Comparison of ENCODE assay signal across 9 cellular contexts in the genomic region with DNA sequence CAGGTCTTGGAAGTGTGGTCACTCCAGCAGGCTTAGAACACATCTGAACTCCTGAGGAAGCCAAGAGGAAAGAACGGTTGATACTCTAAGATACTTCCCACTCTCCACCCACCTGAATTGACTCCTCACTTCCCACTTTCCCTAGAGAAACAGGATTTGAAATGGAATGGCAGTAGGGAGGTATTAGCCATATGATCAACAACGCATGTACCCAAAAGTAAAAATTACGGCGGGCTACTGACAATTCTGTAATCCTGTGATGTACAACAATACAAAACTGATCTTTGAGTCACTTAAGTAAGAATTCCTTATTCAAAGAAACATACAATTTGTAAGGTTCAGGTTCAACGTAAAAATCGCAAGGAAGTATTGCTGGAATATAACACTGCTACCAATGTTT. TPM values are rescaled to one million over a fixed set of nuclear protein-coding genes. Genes with fewer than 3 reads are reported as not detected.
DNase-seq lines count a peak whose midpoint lies in the region; ATAC-seq, FAIRE-seq and TF ChIP-seq lines count a peak whose summit lies in the region.
"Had no signal": no experiment of that assay in that cellular context is flagged by ENCODE, and none has a peak within 500 bp of the region (broad histone marks: within the 10 kb centered on the region; RNA-seq: fewer than 3 reads in every experiment).

No MANE protein-coding gene starts in this region.

- SMC1A ChIA-PET in GM12878 (lab: Charles Lee; ENCODE audit: uncharacterized antibody, unreplicated experiment), result interaction anchor here (0.6 to 3.4 kb wide), 13 partner anchors 22 to 680 kb away, joined by 3 to 15 read pairs (median 4); no protein-coding TSS in a partner anchor

- FAIRE-seq in GM12878 (lab: Jason Lieb, UNC), result no peak

- H3K9me2 ChIP-seq in GM23248 (ENCODE audit: insufficient read depth), result no peaks in the 10 kb centered on the region

- peak overlapping the region; percentile 95 for H3K9ac ChIP-seq in GM23248
- no peak overlapping the region for H3K9ac ChIP-seq in GM12878 (ENCODE audit: control insufficient read depth, insufficient read depth, low read length)
- H3K9ac ChIP-seq in iPS-18a (ENCODE audit: low read length), result peak overlapping the region; percentile 96
- H3K9ac ChIP-seq in skeletal muscle satellite cell (ENCODE audit: low read depth, low read length), result peak overlapping the region; percentile 100

- ATAC-seq in GM12878, result no peak
- no peak for ATAC-seq in HG03571 (IDR thresholded peaks at IDR 0.05; ENCODE audit: unreplicated experiment)
- ATAC-seq in GM21360 (IDR thresholded peaks at IDR 0.05; ENCODE audit: unreplicated experiment), result no peak

- H3K27ac ChIP-seq in GM23248 (peak overlapping the region; percentile 95), GM12878 (ENCODE audit: control insufficient read depth, insufficient read depth) (no peak overlapping the region), iPS-18a (ENCODE audit: low read length) (no peak overlapping the region)
- no peak overlapping the region for H3K27ac ChIP-seq in effector memory CD4-positive, alpha-beta T cell (ENCODE audit: insufficient read depth, low read length, poor library complexity, severe bottlenecking)

- peak; percentile 48 for DNase-seq in GM23248
- no peak for DNase-seq in GM12878 (ENCODE audit: low read depth, low spot score)
- DNase-seq in NCI-H748 (lab: John Stamatoyannopoulos, UW; ENCODE audit: unreplicated experiment), result no peak
- DNase-seq in effector memory CD4-positive, alpha-beta T cell, result no peak
- DNase-seq: NK-92 treated with Interleukin-12 subunit alpha and Interleukin-12 subunit beta, amount 100 ng/mL, for 24 hours had no signal

- in situ Hi-C loops in GM23248 (cut with MboI), result no loop called here
- in situ Hi-C loops in GM12878 (cut with MboI), result no loop called here

- H3K27me3 ChIP-seq in GM23248 (replicated peaks; ENCODE audit: insufficient read depth) (no peaks in the 10 kb centered on the region), GM12878 (replicated peaks in 1 of 2; ENCODE audit: control insufficient read depth in 2 of 2, insufficient read depth in 2 of 2, low read length in 1 of 2) (no peaks in the 10 kb centered on the region; a peak in 1 of 4 replicates), iPS-18a (ENCODE audit: control insufficient read depth, insufficient read depth, low read length) (no peaks in the 10 kb centered on the region), skeletal muscle satellite cell (ENCODE audit: control insufficient read depth, insufficient read depth, low read length) (no peaks in the 10 kb centered on the region)
- H3K27me3 ChIP-seq in effector memory CD4-positive, alpha-beta T cell (replicated peaks; ENCODE audit: control insufficient read depth, insufficient read depth, low read length, poor library complexity, severe bottlenecking), result peaks cover 28% of the 10 kb centered on the region

- peaks cover 48% of the 10 kb centered on the region for H3F3A ChIP-seq in GM23248 (ENCODE audit: insufficient read depth)

- no peak for TF ChIP-seq POLR2A in GM12878 (IDR thresholded peaks at IDR 0.05; ENCODE audit: low read depth, low read length)

- H3K79me2 ChIP-seq in GM23248 (ENCODE audit: insufficient read depth), result peaks cover 81% of the 10 kb centered on the region
- peaks cover 9% of the 10 kb centered on the region for H3K79me2 ChIP-seq in GM12878 (ENCODE audit: control insufficient read depth, insufficient read depth, low read length)

- peaks cover 23% of the 10 kb centered on the region for H3K36me3 ChIP-seq in GM23248 (ENCODE audit: low read depth)
- no peaks in the 10 kb centered on the region; a peak in 1 of 4 replicates for H3K36me3 ChIP-seq in GM12878 (ENCODE audit: control insufficient read depth in 2 of 2, insufficient read depth in 2 of 2, low read length in 1 of 2)
- peaks cover 32% of the 10 kb centered on the region for H3K36me3 ChIP-seq in iPS-18a (ENCODE audit: control insufficient read depth, low read depth, low read length)
- peaks cover 69% of the 10 kb centered on the region for H3K36me3 ChIP-seq in skeletal muscle satellite cell (ENCODE audit: insufficient read depth, low read length)
- no peaks in the 10 kb centered on the region for H3K36me3 ChIP-seq in effector memory CD4-positive, alpha-beta T cell (ENCODE audit: control insufficient read depth, insufficient read depth, low read length)

- RAD21 ChIA-PET in GM12878 (lab: Charles Lee; ENCODE audit: unreplicated experiment), result interaction anchor here (1.0 to 4.1 kb wide), 5 partner anchors 9 to 562 kb away, joined by 4 to 18 read pairs (median 15); no protein-coding TSS in a partner anchor

- TF ChIP-seq EP300 in GM12878 (IDR thresholded peaks at IDR 0.05; ENCODE audit: borderline replicate concordance in 1 of 2, control insufficient read depth in 1 of 2, low read depth in 2 of 2, low read length in 2 of 2), result no peak

- TF ChIP-seq RAD21 in GM12878 (IDR thresholded peaks at IDR 0.05; ENCODE audit: insufficient read depth, low read depth, low read length), result no peak

- CTCF ChIA-PET in GM12878 (lab: Yijun Ruan, JAX), result interaction anchor here (0.6 to 1.5 kb wide), 2 partner anchors 562 to 914 kb away, joined by 3 to 5 read pairs; no protein-coding TSS in a partner anchor

- intact Hi-C loops in GM12878 (cut with micrococcal nuclease; ENCODE audit: unreplicated experiment), result no loop called here

- peak overlapping the region; percentile 93 for H3K4me2 ChIP-seq in GM23248 (ENCODE audit: unreplicated experiment)
- H3K4me2 ChIP-seq in GM12878 (ENCODE audit: control insufficient read depth, insufficient read depth), result no peak overlapping the region
- H3K4me2 ChIP-seq in skeletal muscle satellite cell (ENCODE audit: low read length), result peak overlapping the region; percentile 81

- H4K20me1 ChIP-seq in GM23248 (ENCODE audit: insufficient read depth), result peaks cover 4% of the 10 kb centered on the region; the same call in 1 of the 2 replicates
- H4K20me1 ChIP-seq in GM12878 (ENCODE audit: control insufficient read depth, insufficient read depth), result no peaks in the 10 kb centered on the region

- H3K4me3 ChIP-seq in GM23248 (peak overlapping the region; percentile 100), GM12878 (no peak overlapping the region), iPS-18a (ENCODE audit: low read length) (peak overlapping the region; percentile 95), skeletal muscle satellite cell (ENCODE audit: low read length) (peak overlapping the region; percentile 96)
- no peak overlapping the region for H3K4me3 ChIP-seq in effector memory CD4-positive, alpha-beta T cell (ENCODE audit: insufficient read depth, low read depth, low read length, poor library complexity, severe bottlenecking)

- POLR2A ChIA-PET in GM12878 (lab: Charles Lee), result interaction anchor here (1.0 to 1.5 kb wide), 2 partner anchors 10 to 40 kb away, joined by 3 read pairs; no protein-coding TSS in a partner anchor

- H2AFZ ChIP-seq in GM23248 (no peak overlapping the region), GM12878 (ENCODE audit: control insufficient read depth, low read depth, low read length) (no peak overlapping the region)

- H3K9me3 ChIP-seq in GM23248 (ENCODE audit: low read depth) (no peaks in the 10 kb centered on the region), GM12878 (replicated peaks; ENCODE audit: control insufficient read depth, insufficient read depth, low read length) (no peaks in the 10 kb centered on the region), iPS-18a (ENCODE audit: control insufficient read depth, low read depth, low read length) (no peaks in the 10 kb centered on the region), skeletal muscle satellite cell (replicated peaks; ENCODE audit: low read length) (no peaks in the 10 kb centered on the region)
- H3K9me3 ChIP-seq in effector memory CD4-positive, alpha-beta T cell (ENCODE audit: control insufficient read depth, low read length), result no peaks in the 10 kb centered on the region

- 2 to 3% methylated on average over 6 of the region's 6 CpGs for WGBS in GM23248 (ENCODE audit: low coverage in 1 of 2, low lambda C conversion rate in 2 of 2, missing lambda C conversion rate in 2 of 2), 2 experiments
- 73% methylated on average over 6 of the region's 6 CpGs for WGBS in GM12878 (ENCODE audit: insufficient coverage, insufficient replicate concordance, low lambda C conversion rate, missing lambda C conversion rate)

- TF ChIP-seq CTCF in GM12878 (IDR thresholded peaks at IDR 0.05 in 2 of 3, conservative IDR thresholded peaks at IDR 0.05 in 1 of 3; ENCODE audit: control insufficient read depth in 2 of 3, extremely low read depth in 1 of 3, insufficient read depth in 1 of 3, low read depth in 3 of 3, low read length in 3 of 3), result no peak

- H3K4me1 ChIP-seq in GM23248 (ENCODE audit: insufficient read depth), result peaks cover 27% of the 10 kb centered on the region
- H3K4me1 ChIP-seq in GM12878 (ENCODE audit: control insufficient read depth, insufficient read depth, low read length), result no peaks in the 10 kb centered on the region
- H3K4me1 ChIP-seq in iPS-18a (ENCODE audit: control insufficient read depth, low read depth, low read length), result peaks cover 23% of the 10 kb centered on the region
- peaks cover 20% of the 10 kb centered on the region for H3K4me1 ChIP-seq in skeletal muscle satellite cell (ENCODE audit: control insufficient read depth, insufficient read depth, low read length)
- H3K4me1 ChIP-seq in effector memory CD4-positive, alpha-beta T cell (ENCODE audit: control insufficient read depth, insufficient read depth, low read length, poor library complexity, severe bottlenecking), result peaks cover 24% of the 10 kb centered on the region

- no TSS peak for BruUV-seq in GM12878 (replicated peaks; lab: Mats Ljungman, UMichigan)

RNA-seq across cellular contexts. Expression of gene SPRY2, which starts 3.2 kb away (rescaled TPM):
- 11.6 and 22.3 TPM in 2 replicates for total RNA-seq in GM23248 (2014; rRNA removed; shearing (Covaris generic))
- polyA plus RNA-seq in GM23248 (2016; fragmentation: Nextera tagmentation; extraction: Ambion mirVana), result 11.8 and 12.5 TPM in 2 replicates
- 36.0 and 37.1 TPM in 2 replicates for total RNA-seq in GM12878 (2013; cell fraction: nucleolus; rRNA removed)
- total RNA-seq in GM12878 (2014; rRNA removed), result 10.0 TPM in 2 replicates
- 8.2 and 8.5 TPM in 2 replicates for total RNA-seq in GM12878 (2014; rRNA removed; fragmentation: Illumina TruSeq; extraction: Trizol)
- total RNA-seq in GM12878 (2021), result 19.5 and 19.8 TPM in 2 replicates
- 1.4 TPM for polyA plus RNA-seq in GM12878 (2011; ENCODE audit: low read depth)
- 73.3 and 82.1 TPM in 2 replicates for polyA plus RNA-seq in GM12878 (2011; rRNA removed)
- polyA plus RNA-seq in GM12878 (2011; cell fraction: cytosol; rRNA removed), result 90.8 and 109 TPM in 2 replicates
- polyA plus RNA-seq in GM12878 (2011; cell fraction: nucleus; rRNA removed), result 115 and 120 TPM in 2 replicates
- 1.5 and 2.1 TPM in 2 replicates for polyA plus RNA-seq in GM12878 (2012)
- polyA plus RNA-seq in GM12878 (2014; fragmentation: Illumina TruSeq; extraction: Trizol), result 15.1 and 17.0 TPM in 2 replicates
- polyA plus RNA-seq in GM12878 (2014; fragmentation: Nextera tagmentation; extraction: Ambion mirVana), result 1 to 10 TPM; 5.3 to 7.1 TPM
- polyA plus RNA-seq in GM12878 (2014; rRNA removed), result 14.0 and 14.5 TPM in 2 replicates
- 1 to 10 TPM; 1.8 to 2.1 TPM for polyA plus RNA-seq in GM12878 (2016; fragmentation: Nextera tagmentation; extraction: Ambion mirVana)
- polyA minus RNA-seq in GM12878 (2011; rRNA and poly(A)+ RNA removed), result 147 and 158 TPM in 2 replicates
- 34.2 and 41.2 TPM in 2 replicates for polyA minus RNA-seq in GM12878 (2011; cell fraction: cytosol; rRNA and poly(A)+ RNA removed)
- polyA minus RNA-seq in GM12878 (2011; cell fraction: nucleus; rRNA and poly(A)+ RNA removed), result 88.0 and 122 TPM in 2 replicates
- 37.0 and 63.8 TPM in 2 replicates for total RNA-seq in skeletal muscle satellite cell (2012; rRNA removed)

Comparison
In these comparisons a context has a peak if more than half of its experiments do, and no peak if none do; other contexts are left out.
1. H3K4me3 ChIP-seq: peak in GM23248 (single experiment), iPS-18a (single experiment) and skeletal muscle satellite cell (single experiment); none in GM12878 (single experiment) and effector memory CD4-positive, alpha-beta T cell (single experiment).